In genomic region chr1:215376544-215377264, GRCh38 we compare ENCODE assay signal across 24 cellular contexts.
DNase-seq lines count a peak whose midpoint lies in the region; ATAC-seq and TF ChIP-seq lines count a peak whose summit lies in the region.
"Had no signal": no experiment of that assay in that cellular context is flagged by ENCODE, and none has a peak within 500 bp of the region (broad histone marks: within the 10 kb centered on the region; RNA-seq: fewer than 3 reads in every experiment).

No MANE protein-coding gene starts in this region.

- DNase-seq in COLO829 (ENCODE audit: low spot score) (peak; percentile 45), NCI-H2107 (lab: John Stamatoyannopoulos, UW) (peak; percentile 71), chondrocyte (ENCODE audit: low spot score) (no peak), osteoblast (ENCODE audit: insufficient read length, low spot score, missing footprints) (no peak), aorta (no peak), hepatocyte (ENCODE audit: low spot score) (no peak)
- no peak for DNase-seq in stimulated activated naive B cell treated with anti-CD40 and anti-IgM and Interleukin-4, amounts not matched to agents 10 μg/mL and 1 μg/mL and 100 μg/mL, for 72 hours
- DNase-seq: activated CD8-positive, alpha-beta T cell treated with anti-CD3 and anti-CD28 coated beads, Interleukin-2, amount 10 ng/mL, durations not matched to agents 7 days and 5 days; activated T-cell treated with anti-CD3 and anti-CD28 coated beads, Interleukin-2, amount 50 U/mL, for 48 hours; DMS53; GOT3; natural killer cell; NCI-H146; NCI-H524; small intestine; stimulated activated CD4-positive, alpha-beta T cell treated with anti-CD3 and anti-CD28 coated beads, Interleukin-4, amount 100 ng/mL, for 4 hours; testis had no signal

- peak overlapping the region; percentile 25 for H3K27ac Mint-ChIP-seq in chondrocyte (ENCODE audit: unreplicated experiment)
- H3K27ac Mint-ChIP-seq in stimulated activated naive B cell treated with anti-CD40 and anti-IgM and Interleukin-4, amounts not matched to agents 10 μg/mL and 1 μg/mL and 100 μg/mL, for 72 hours = no peak overlapping the region
- H3K27ac Mint-ChIP-seq: activated CD8-positive, alpha-beta T cell treated with anti-CD3 and anti-CD28 coated beads, Interleukin-2, amount 10 ng/mL, durations not matched to agents 7 days and 5 days; activated naive CD4-positive, alpha-beta T cell treated with anti-CD3 and anti-CD28 coated beads, Interleukin-2, amount 50 U/mL, for 72 hours; memory B cell; natural killer cell; T-helper 1 cell treated with Interleukin-12 subunit alpha and Interleukin-12 subunit beta and Interleukin-4 antibody, amounts not matched to agents 30 μg/mL and 1 μg/mL, for 36 hours had no signal

- H3K4me3 ChIP-seq in osteoblast (ENCODE audit: insufficient read depth, low read length) (no peak overlapping the region), aorta (ENCODE audit: low read length in 2 of 2) (no peak overlapping the region), hepatocyte (no peak overlapping the region)
- H3K4me3 ChIP-seq: cardiac muscle cell, esophagus muscularis mucosa, testis had no signal

- H3K9me2 ChIP-seq in hepatocyte (replicated peaks; ENCODE audit: insufficient read depth) = no peaks in the 10 kb centered on the region

- H3K27me3 ChIP-seq in osteoblast (ENCODE audit: insufficient read depth, low read length) (no peaks in the 10 kb centered on the region), aorta (ENCODE audit: control insufficient read depth in 1 of 2, insufficient read depth in 2 of 2, low read length in 1 of 2) (no peaks in the 10 kb centered on the region), hepatocyte (no peaks in the 10 kb centered on the region)
- H3K27me3 ChIP-seq: cardiac muscle cell, esophagus muscularis mucosa, testis had no signal

- H2AFZ ChIP-seq in osteoblast (ENCODE audit: low read length) = no peak overlapping the region
- H2AFZ ChIP-seq in hepatocyte = no peak overlapping the region

- no peak for TF ChIP-seq CTCF in chondrocyte (IDR thresholded peaks at IDR 0.05)
- TF ChIP-seq CTCF in osteoblast (IDR thresholded peaks at IDR 0.05; ENCODE audit: extremely low read depth, low read depth, low read length) = no peak
- no peak for TF ChIP-seq CTCF in hepatocyte (IDR thresholded peaks at IDR 0.05; ENCODE audit: poor library complexity)

- no peaks in the 10 kb centered on the region for H3K36me3 Mint-ChIP-seq in chondrocyte (ENCODE audit: low read depth)
- H3K36me3 Mint-ChIP-seq in stimulated activated naive B cell treated with anti-CD40 and anti-IgM and Interleukin-4, amounts not matched to agents 10 μg/mL and 1 μg/mL and 100 μg/mL, for 72 hours = no peaks in the 10 kb centered on the region
- H3K36me3 Mint-ChIP-seq: activated naive CD4-positive, alpha-beta T cell treated with anti-CD3 and anti-CD28 coated beads, Interleukin-2, amount 50 U/mL, for 72 hours; memory B cell; natural killer cell had no signal

- no peaks in the 10 kb centered on the region for H3K27me3 Mint-ChIP-seq in chondrocyte (ENCODE audit: low read depth)
- no peaks in the 10 kb centered on the region for H3K27me3 Mint-ChIP-seq in stimulated activated naive B cell treated with anti-CD40 and anti-IgM and Interleukin-4, amounts not matched to agents 10 μg/mL and 1 μg/mL and 100 μg/mL, for 72 hours
- H3K27me3 Mint-ChIP-seq: memory B cell had no signal

- no peak overlapping the region for H3K27ac ChIP-seq in osteoblast (ENCODE audit: low read depth, low read length)
- no peak overlapping the region for H3K27ac ChIP-seq in aorta (ENCODE audit: low read depth in 1 of 2, low read length in 2 of 2)
- H3K27ac ChIP-seq in hepatocyte = no peak overlapping the region
- H3K27ac ChIP-seq: cardiac muscle cell, esophagus muscularis mucosa, testis had no signal

- H4K20me1 ChIP-seq in osteoblast (ENCODE audit: insufficient read depth, low read length) (no peaks in the 10 kb centered on the region), hepatocyte (ENCODE audit: insufficient read depth, poor library complexity, severe bottlenecking) (no peaks in the 10 kb centered on the region)

- intact Hi-C loops in aorta (cut with DNase I) = no loop called here

- H3K4me1 ChIP-seq in osteoblast (ENCODE audit: insufficient read depth, low read length) (peaks cover 15% of the 10 kb centered on the region), aorta (ENCODE audit: control insufficient read depth in 1 of 2, insufficient read depth in 2 of 2, low read length in 2 of 2) (no peaks in the 10 kb centered on the region), hepatocyte (ENCODE audit: insufficient read depth) (no peaks in the 10 kb centered on the region)
- H3K4me1 ChIP-seq: esophagus muscularis mucosa, testis had no signal

- H3K79me2 ChIP-seq in osteoblast (ENCODE audit: insufficient read depth, low read length) (no peaks in the 10 kb centered on the region), hepatocyte (no peaks in the 10 kb centered on the region)

- H3K4me2 ChIP-seq in osteoblast (ENCODE audit: insufficient read depth, low read length) (peak overlapping the region; percentile 32), hepatocyte (no peak overlapping the region)

- H3K9me3 ChIP-seq in osteoblast (ENCODE audit: low read depth, low read length) (no peaks in the 10 kb centered on the region), aorta (ENCODE audit: control insufficient read depth, low read length) (peaks cover 1% of the 10 kb centered on the region), hepatocyte (ENCODE audit: low read depth) (no peaks in the 10 kb centered on the region)
- H3K9me3 ChIP-seq: esophagus muscularis mucosa, testis had no signal

- no peaks in the 10 kb centered on the region for H3K9me3 Mint-ChIP-seq in chondrocyte (ENCODE audit: low read depth)
- peaks cover 0 to 3% of the 10 kb centered on the region in 2 donors for H3K9me3 Mint-ChIP-seq in stimulated activated naive B cell treated with anti-CD40 and anti-IgM and Interleukin-4, amounts not matched to agents 10 μg/mL and 1 μg/mL and 100 μg/mL, for 72 hours
- H3K9me3 Mint-ChIP-seq: T-helper 1 cell treated with Interleukin-12 subunit alpha and Interleukin-12 subunit beta and Interleukin-4 antibody, amounts not matched to agents 30 μg/mL and 1 μg/mL, for 36 hours had no signal

- no peak for ATAC-seq in aorta (ENCODE audit: low FRiP score)
- no peak for ATAC-seq in stimulated activated naive B cell treated with anti-CD40 and anti-IgM and Interleukin-4, amounts not matched to agents 10 μg/mL and 1 μg/mL and 100 μg/mL, for 72 hours (replicated peaks)
- no peak for ATAC-seq in HG02571 (IDR thresholded peaks at IDR 0.05; ENCODE audit: unreplicated experiment)
- ATAC-seq: activated CD8-positive, alpha-beta T cell treated with anti-CD3 and anti-CD28 coated beads, Interleukin-2, amount 10 ng/mL, durations not matched to agents 7 days and 5 days; activated naive CD4-positive, alpha-beta T cell treated with anti-CD3 and anti-CD28 coated beads, Interleukin-2, amount 50 U/mL, for 72 hours; natural killer cell; Right ventricle myocardium inferior had no signal

- H3K36me3 ChIP-seq in osteoblast (ENCODE audit: insufficient read depth, low read length) = no peaks in the 10 kb centered on the region
- H3K36me3 ChIP-seq in aorta (ENCODE audit: control insufficient read depth in 1 of 2, insufficient read depth in 2 of 2, low read length in 1 of 2) = no peaks in the 10 kb centered on the region
- no peaks in the 10 kb centered on the region for H3K36me3 ChIP-seq in hepatocyte (replicated peaks; ENCODE audit: insufficient read depth, low read depth)
- H3K36me3 ChIP-seq: cardiac muscle cell, esophagus muscularis mucosa had no signal

- no peak overlapping the region for H3K4me3 Mint-ChIP-seq in chondrocyte (ENCODE audit: unreplicated experiment)
- H3K4me3 Mint-ChIP-seq in stimulated activated naive B cell treated with anti-CD40 and anti-IgM and Interleukin-4, amounts not matched to agents 10 μg/mL and 1 μg/mL and 100 μg/mL, for 72 hours = no peak overlapping the region
- H3K4me3 Mint-ChIP-seq: activated CD8-positive, alpha-beta T cell treated with anti-CD3 and anti-CD28 coated beads, Interleukin-2, amount 10 ng/mL, durations not matched to agents 7 days and 5 days; memory B cell; natural killer cell; T-helper 1 cell treated with Interleukin-12 subunit alpha and Interleukin-12 subunit beta and Interleukin-4 antibody, amounts not matched to agents 30 μg/mL and 1 μg/mL, for 36 hours had no signal

- WGBS in aorta, 2 donors = 25 to 39% methylated on average over 2 of the region's 2 CpGs
- whole genome bisulfite sequencing in hepatocyte (ENCODE audit: low lambda C conversion rate, missing lambda C conversion rate) = 66% methylated on average over 2 of the region's 2 CpGs

- peaks cover 12% of the 10 kb centered on the region for H3K4me1 Mint-ChIP-seq in chondrocyte (ENCODE audit: low read depth)
- no peaks in the 10 kb centered on the region for H3K4me1 Mint-ChIP-seq in stimulated activated naive B cell treated with anti-CD40 and anti-IgM and Interleukin-4, amounts not matched to agents 10 μg/mL and 1 μg/mL and 100 μg/mL, for 72 hours
- H3K4me1 Mint-ChIP-seq: memory B cell, natural killer cell had no signal

Comparison
In these comparisons a context has a peak if more than half of its experiments do, and no peak if none do; other contexts are left out.
1. DNase-seq: peak in COLO829 (single experiment) and NCI-H2107 (single experiment); none in chondrocyte (single experiment), osteoblast (single experiment), aorta (0 of 2), stimulated activated naive B cell treated with anti-CD40 and anti-IgM and Interleukin-4, amounts not matched to agents 10 μg/mL and 1 μg/mL and 100 μg/mL, for 72 hours (single experiment) and hepatocyte (single experiment).